ENCODE assay signal across 10 cellular contexts in genomic region chr12:107014050-107014449, GRCh38. TPM values are rescaled to one million over a fixed set of nuclear protein-coding genes. Genes with fewer than 3 reads are reported as not detected.
DNase-seq lines count a peak whose midpoint lies in the region; ATAC-seq, FAIRE-seq and TF ChIP-seq lines count a peak whose summit lies in the region.
"Had no signal": no experiment of that assay in that cellular context is flagged by ENCODE, and none has a peak within 500 bp of the region (broad histone marks: within the 10 kb centered on the region; RNA-seq: fewer than 3 reads in every experiment).

No MANE protein-coding gene starts in this region.

- no peak overlapping the region for H2AFZ ChIP-seq in K562 (ENCODE audit: low read depth, low read length)

- no peak for TF ChIP-seq RAD21 in K562 (CRISPR knock-in tag; conservative IDR thresholded peaks at IDR 0.05 in 1 of 2, IDR thresholded peaks at IDR 0.05 in 1 of 2)

- no peaks in the 10 kb centered on the region for H3K9me1 ChIP-seq in K562 (ENCODE audit: control insufficient read depth, insufficient read depth, low read length)

- H3K27ac ChIP-seq in K562 (ENCODE audit: extremely low read depth, low read depth, low read length) (no peak overlapping the region), caudate nucleus (ENCODE audit: low read depth, low read length) (no peak overlapping the region)

- BruUV-seq in K562 (replicated peaks; lab: Mats Ljungman, UMichigan): no TSS peak

- TF ChIP-seq EP300 in K562 (IDR thresholded peaks at IDR 0.05; ENCODE audit: low read length): no peak

- CTCF ChIA-PET in K562 (lab: Yijun Ruan, JAX; ENCODE audit: low intra/inter-chr PET ratio): no interaction called here

- H3K4me3 ChIP-seq in K562: no peak overlapping the region

- H3K4me1 Mint-ChIP-seq in memory B cell: no peaks in the 10 kb centered on the region
- H3K4me1 Mint-ChIP-seq: activated CD4-positive, alpha-beta T cell treated with anti-CD3 and anti-CD28 coated beads, Interleukin-2, amount 10 ng/mL, durations not matched to agents 24 days and 14 days had no signal

- WGBS in K562 (ENCODE audit: insufficient coverage, low coverage, missing lambda C conversion rate): 77% methylated on average over 3 of the region's 3 CpGs

- no peak overlapping the region for H3K4me2 ChIP-seq in K562 (ENCODE audit: insufficient read depth, low read length)

- H3K9me3 ChIP-seq in K562 (replicated peaks; ENCODE audit: control insufficient read depth, insufficient read depth, low read depth, low read length): no peaks in the 10 kb centered on the region

- TF ChIP-seq CTCF in D721Med (IDR thresholded peaks at IDR 0.05; ENCODE audit: insufficient read depth, missing control alignments): peak; percentile 0
- TF ChIP-seq CTCF in K562 (IDR thresholded peaks at IDR 0.05 in 2 of 3, conservative IDR thresholded peaks at IDR 0.05 in 1 of 3; ENCODE audit: insufficient read depth in 2 of 3, low read depth in 1 of 3, low read length in 3 of 3): peak in 2 of 3 experiments; percentile 9 to 17; a peak in 2 of 6 replicates

- in situ Hi-C loops in K562 (cut with MboI): no loop called here

- H3K36me3 ChIP-seq in K562 (ENCODE audit: control insufficient read depth, insufficient read depth, low read length): peaks cover 11% of the 10 kb centered on the region

- H3K36me3 Mint-ChIP-seq in memory B cell: no peaks in the 10 kb centered on the region

- no peaks in the 10 kb centered on the region for H3K4me1 ChIP-seq in K562 (replicated peaks in 1 of 2; ENCODE audit: control insufficient read depth in 2 of 2, insufficient read depth in 2 of 2, low read length in 2 of 2)

- POLR2A ChIA-PET in K562 (lab: Yijun Ruan, JAX): interaction anchor here (0.7 kb wide), 1 partner anchor 24 kb away, joined by 4 read pairs; no protein-coding TSS in a partner anchor

- ATAC-seq in K562 (peak; percentile 47; the same call in 2 of the 3 replicates), memory B cell (ENCODE audit: low read depth) (peak; percentile 26), HG02885 (IDR thresholded peaks at IDR 0.05; ENCODE audit: poor library complexity, unreplicated experiment) (no peak)

- no peak overlapping the region for H3K4me3 Mint-ChIP-seq in memory B cell
- H3K4me3 Mint-ChIP-seq: activated CD4-positive, alpha-beta T cell treated with anti-CD3 and anti-CD28 coated beads, Interleukin-2, amount 10 ng/mL, durations not matched to agents 24 days and 14 days had no signal

- no peak for TF ChIP-seq POLR2A in K562 (conservative IDR thresholded peaks at IDR 0.05)

- no peak overlapping the region for H3K9ac ChIP-seq in K562 (ENCODE audit: insufficient read depth in 1 of 2, low read depth in 2 of 2, low read length in 2 of 2)

- peaks cover 6% of the 10 kb centered on the region for H3K27me3 Mint-ChIP-seq in memory B cell
- H3K27me3 Mint-ChIP-seq: activated CD4-positive, alpha-beta T cell treated with anti-CD3 and anti-CD28 coated beads, Interleukin-2, amount 10 ng/mL, durations not matched to agents 24 days and 14 days had no signal

- H3K79me2 ChIP-seq in K562 (ENCODE audit: control insufficient read depth, insufficient read depth, low read length): no peaks in the 10 kb centered on the region

- H4K20me1 ChIP-seq in K562 (replicated peaks; ENCODE audit: control insufficient read depth, insufficient read depth, low read length): no peaks in the 10 kb centered on the region; the same call in 1 of the 2 replicates

- H3K27me3 ChIP-seq in K562 (ENCODE audit: control insufficient read depth in 2 of 2, insufficient read depth in 2 of 2, low read length in 2 of 2): no peaks in the 10 kb centered on the region

- H3K27ac Mint-ChIP-seq in memory B cell: no peak overlapping the region
- H3K27ac Mint-ChIP-seq: activated CD4-positive, alpha-beta T cell treated with anti-CD3 and anti-CD28 coated beads, Interleukin-2, amount 10 ng/mL, durations not matched to agents 24 days and 14 days had no signal

- no peak for FAIRE-seq in D721Med (lab: Jason Lieb, UNC)
- FAIRE-seq in K562 (lab: Jason Lieb, UNC): peak; percentile 74

- intact Hi-C loops in K562 (cut with micrococcal nuclease): no loop called here

- H3K9me3 Mint-ChIP-seq in memory B cell: no peaks in the 10 kb centered on the region
- H3K9me3 Mint-ChIP-seq: activated CD4-positive, alpha-beta T cell treated with anti-CD3 and anti-CD28 coated beads, Interleukin-2, amount 10 ng/mL, durations not matched to agents 24 days and 14 days had no signal

- DNase-seq in D721Med (ENCODE audit: insufficient read length, low spot score) (no peak), LoVo (ENCODE audit: low spot score) (peak; percentile 29), K562 (ENCODE audit: extremely low read depth in 1 of 4, low spot score in 3 of 4) (peak in 3 of 4 experiments; percentile 6 to 12 (median 10)), memory B cell (ENCODE audit: low spot score in 2 of 2) (no peak), caudate nucleus (lab: John Stamatoyannopoulos, UW) (no peak), retina (no peak)
- DNase-seq in activated CD4-positive, alpha-beta T cell treated with anti-CD3 and anti-CD28 coated beads, Interleukin-2, amount 50 U/mL, for 48 hours: no peak
- DNase-seq: activated CD4-positive, alpha-beta T cell treated with anti-CD3 and anti-CD28 coated beads, Interleukin-2, amount 10 ng/mL, durations not matched to agents 24 days and 14 days; GDM1 had no signal

TF ChIP-seq in K562, 482 proteins besides CTCF, POLR2A, EP300 and RAD21:
- no peak for TF ChIP-seq SFPQ (IDR thresholded peaks at IDR 0.05; ENCODE audit: low read depth, low read length)
- TF ChIP-seq, protein P1, sequence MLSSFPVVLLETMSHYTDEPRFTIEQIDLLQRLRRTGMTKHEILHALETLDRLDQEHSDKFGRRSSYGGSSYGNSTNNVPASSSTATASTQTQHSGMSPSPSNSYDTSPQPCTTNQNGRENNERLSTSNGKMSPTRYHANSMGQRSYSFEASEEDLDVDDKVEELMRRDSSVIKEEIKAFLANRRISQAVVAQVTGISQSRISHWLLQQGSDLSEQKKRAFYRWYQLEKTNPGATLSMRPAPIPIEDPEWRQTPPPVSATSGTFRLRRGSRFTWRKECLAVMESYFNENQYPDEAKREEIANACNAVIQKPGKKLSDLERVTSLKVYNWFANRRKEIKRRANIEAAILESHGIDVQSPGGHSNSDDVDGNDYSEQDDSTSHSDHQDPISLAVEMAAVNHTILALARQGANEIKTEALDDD (IDR thresholded peaks at IDR 0.05): peak; percentile 51

RNA-seq across cellular contexts. Expression of gene MTERF2, which starts 27.1 kb away (rescaled TPM):
- total RNA-seq in K562 (2011; cell fraction: chromatin; rRNA removed; ENCODE audit: low replicate concordance): 17.7 and 36.2 TPM in 2 replicates
- 12.2 and 16.4 TPM in 2 replicates for total RNA-seq in K562 (2011; cell fraction: nucleolus; rRNA removed)
- 24.3 and 33.8 TPM in 2 replicates for total RNA-seq in K562 (2011; cell fraction: nucleoplasm; rRNA removed)
- total RNA-seq in K562 (2014; rRNA removed) (26.4 and 35.9 TPM in 2 replicates), K562 (2014; rRNA removed; fragmentation: Illumina TruSeq; extraction: Trizol) (29.6 and 34.7 TPM in 2 replicates), K562 (2015; rRNA removed; fragmentation: Illumina TruSeq; extraction: Trizol) (34.1 and 37.0 TPM in 2 replicates), K562 (2021) (30.3 and 33.7 TPM in 2 replicates)
- polyA plus RNA-seq in K562 (2011; rRNA removed) (28.3 and 33.2 TPM in 2 replicates), K562 (2014; fragmentation: Illumina TruSeq; extraction: Trizol) (32.5 and 39.5 TPM in 2 replicates), K562 (2014; fragmentation: Nextera tagmentation; extraction: Ambion mirVana) (10 to 100 TPM; 10.0 to 11.6 TPM), K562 (2014; rRNA removed) (55.3 and 63.2 TPM in 2 replicates)
- 4.7 and 14.0 TPM in 2 replicates for polyA plus RNA-seq in K562 (2011; cell fraction: cytosol; rRNA removed)
- polyA plus RNA-seq in K562 (2011; cell fraction: nucleus; rRNA removed): 43.6 and 46.2 TPM in 2 replicates
- 21.4 and 28.5 TPM in 2 replicates for polyA plus RNA-seq in K562 (2012)
- polyA minus RNA-seq in K562 (2011; rRNA and poly(A)+ RNA removed): 14.2 and 15.7 TPM in 2 replicates
- polyA minus RNA-seq in K562 (2011; cell fraction: cytosol; rRNA and poly(A)+ RNA removed): 8.3 TPM in 2 replicates
- polyA minus RNA-seq in K562 (2011; cell fraction: nucleus; rRNA and poly(A)+ RNA removed): 11.4 and 18.4 TPM in 2 replicates

RNA-seq across cellular contexts. Expression of gene TMEM263, which starts 58.3 kb away (rescaled TPM):
- 16.9 and 65.5 TPM in 2 replicates for total RNA-seq in K562 (2011; cell fraction: chromatin; rRNA removed; ENCODE audit: low replicate concordance)
- total RNA-seq in K562 (2011; cell fraction: nucleolus; rRNA removed): 8.3 and 13.7 TPM in 2 replicates
- 27.2 and 42.5 TPM in 2 replicates for total RNA-seq in K562 (2011; cell fraction: nucleoplasm; rRNA removed)
- total RNA-seq in K562 (2014; rRNA removed): 14.8 and 18.7 TPM in 2 replicates
- total RNA-seq in K562 (2014; rRNA removed; fragmentation: Illumina TruSeq; extraction: Trizol): 31.6 and 35.0 TPM in 2 replicates
- total RNA-seq in K562 (2015; rRNA removed; fragmentation: Illumina TruSeq; extraction: Trizol): 24.1 and 26.4 TPM in 2 replicates
- total RNA-seq in K562 (2021): 26.7 and 27.4 TPM in 2 replicates
- polyA plus RNA-seq in K562 (2011; rRNA removed): 36.7 and 37.8 TPM in 2 replicates
- 11.5 and 19.9 TPM in 2 replicates for polyA plus RNA-seq in K562 (2011; cell fraction: cytosol; rRNA removed)
- polyA plus RNA-seq in K562 (2011; cell fraction: nucleus; rRNA removed): 12.5 and 19.9 TPM in 2 replicates
- 21.6 and 24.9 TPM in 2 replicates for polyA plus RNA-seq in K562 (2012)
- 22.3 and 24.4 TPM in 2 replicates for polyA plus RNA-seq in K562 (2014; fragmentation: Illumina TruSeq; extraction: Trizol)
- polyA plus RNA-seq in K562 (2014; fragmentation: Nextera tagmentation; extraction: Ambion mirVana): 10 to 100 TPM; 14.8 to 17.8 TPM
- 12.6 and 13.7 TPM in 2 replicates for polyA plus RNA-seq in K562 (2014; rRNA removed)
- 67.2 and 88.0 TPM in 2 replicates for polyA minus RNA-seq in K562 (2011; rRNA and poly(A)+ RNA removed)
- polyA minus RNA-seq in K562 (2011; cell fraction: cytosol; rRNA and poly(A)+ RNA removed): 27.7 and 36.7 TPM in 2 replicates
- 11.0 and 29.5 TPM in 2 replicates for polyA minus RNA-seq in K562 (2011; cell fraction: nucleus; rRNA and poly(A)+ RNA removed)

Comparison
In these comparisons a context has a peak if more than half of its experiments do, and no peak if none do; other contexts are left out.
1. DNase-seq: peak in LoVo (single experiment) and K562 (3 of 4); none in D721Med (single experiment), memory B cell (0 of 2), caudate nucleus (0 of 61), retina (single experiment) and activated CD4-positive, alpha-beta T cell treated with anti-CD3 and anti-CD28 coated beads, Interleukin-2, amount 50 U/mL, for 48 hours (0 of 2).